7 cellular contexts compared by ENCODE assay signal in genomic region chr13:105991622-105992254, GRCh38.
DNase-seq lines count a peak whose midpoint lies in the region; ATAC-seq and TF ChIP-seq lines count a peak whose summit lies in the region.

No MANE protein-coding gene starts in this region.

- no peak for TF ChIP-seq CTCF in VCaP (conservative IDR thresholded peaks at IDR 0.05)

- ATAC-seq in HG03442 (IDR thresholded peaks at IDR 0.05; ENCODE audit: unreplicated experiment) = no peak
- no peak for ATAC-seq in GM21381 (IDR thresholded peaks at IDR 0.05; ENCODE audit: unreplicated experiment)

- DNase-seq in HT1080 (ENCODE audit: low read depth) = peak; percentile 94
- DNase-seq in islet precursor cell = peak; percentile 66
- peak; percentile 72 for DNase-seq in stromal cell of bone marrow (ENCODE audit: low read depth)
- no peak for DNase-seq in HuH-7 (ENCODE audit: low spot score)

- H3K27ac ChIP-seq in VCaP = peak overlapping the region; percentile 34
